ENCODE assay signal across 8 cellular contexts in genomic region chr7:157140118-157140905, GRCh38. TPM values are rescaled to one million over a fixed set of nuclear protein-coding genes. Genes with fewer than 3 reads are reported as not detected.
DNase-seq lines count a peak whose midpoint lies in the region; ATAC-seq and TF ChIP-seq lines count a peak whose summit lies in the region.

No MANE protein-coding gene starts in this region.

- TF ChIP-seq CTCF in CD4-positive, alpha-beta T cell (IDR thresholded peaks at IDR 0.05), result no peak
- TF ChIP-seq CTCF in OCI-LY1 (IDR thresholded peaks at IDR 0.05; ENCODE audit: low read length), result no peak
- TF ChIP-seq CTCF in chondrocyte (IDR thresholded peaks at IDR 0.05), result no peak
- TF ChIP-seq CTCF in natural killer cell (IDR thresholded peaks at IDR 0.05), result no peak

- H2AFZ ChIP-seq in OCI-LY1 (ENCODE audit: low read length), result no peak overlapping the region

- intact Hi-C loops in CD4-positive, alpha-beta T cell (cut with DNase I, micrococcal nuclease), result loop anchor here in 1 of 2 experiments (2.0 to 10.0 kb wide), 2 partner anchors 196 to 1564 kb away; partner anchors contain the start of genes DNAJB6 and NCAPG2
- intact Hi-C loops in natural killer cell (cut with micrococcal nuclease), result loop anchor here (10.0 kb wide), 1 partner anchor 134 kb away; no protein-coding TSS in a partner anchor

- H3K36me3 Mint-ChIP-seq in CD4-positive, alpha-beta T cell (ENCODE audit: low read depth), result peaks cover 47% of the 10 kb centered on the region
- H3K36me3 Mint-ChIP-seq in chondrocyte (ENCODE audit: low read depth) (no peaks in the 10 kb centered on the region), natural killer cell (no peaks in the 10 kb centered on the region)

- H3K9ac ChIP-seq in OCI-LY1 (ENCODE audit: low read length), result peak overlapping the region; percentile 80

- H3K9me3 Mint-ChIP-seq in CD4-positive, alpha-beta T cell, result no peaks in the 10 kb centered on the region
- H3K9me3 Mint-ChIP-seq in chondrocyte (ENCODE audit: low read depth) (no peaks in the 10 kb centered on the region), natural killer cell (no peaks in the 10 kb centered on the region)

- H3K27me3 ChIP-seq in CD4-positive, alpha-beta T cell (ENCODE audit: control insufficient read depth, insufficient read depth, low read length), result no peaks in the 10 kb centered on the region
- no peaks in the 10 kb centered on the region for H3K27me3 ChIP-seq in OCI-LY1 (ENCODE audit: insufficient read depth, low read length)

- CTCF ChIA-PET in CD4-positive, alpha-beta T cell (lab: Charles Lee), result interaction anchor here (0.6 kb wide), 1 partner anchor 1557 kb away, joined by 3 read pairs; no protein-coding TSS in a partner anchor

- peak overlapping the region; percentile 71 for H3K27ac Mint-ChIP-seq in CD4-positive, alpha-beta T cell
- H3K27ac Mint-ChIP-seq in chondrocyte (ENCODE audit: unreplicated experiment), result peak overlapping the region; percentile 70
- H3K27ac Mint-ChIP-seq in natural killer cell, result peak overlapping the region; percentile 81 to 92

- POLR2A ChIA-PET in CD4-positive, alpha-beta T cell (lab: Charles Lee), result no interaction called here

- H3K4me2 ChIP-seq in OCI-LY1 (ENCODE audit: low read length), result peak overlapping the region; percentile 80

- peaks cover 62% of the 10 kb centered on the region for H3K79me2 ChIP-seq in OCI-LY1 (ENCODE audit: insufficient read depth, low read length)

- H3K4me1 ChIP-seq in OCI-LY1 (ENCODE audit: insufficient read depth, low read length, severe bottlenecking), result peaks cover 37% of the 10 kb centered on the region

- H3K4me3 Mint-ChIP-seq in CD4-positive, alpha-beta T cell, result peak overlapping the region; percentile 82
- H3K4me3 Mint-ChIP-seq in chondrocyte (ENCODE audit: unreplicated experiment) (peak overlapping the region; percentile 84), natural killer cell (peak overlapping the region; percentile 82)

- no peaks in the 10 kb centered on the region for H3F3A ChIP-seq in OCI-LY1 (ENCODE audit: insufficient read depth, low read length)

- no peak overlapping the region for H3K27ac ChIP-seq in CD4-positive, alpha-beta T cell (ENCODE audit: low read depth, low read length)
- no peak overlapping the region for H3K27ac ChIP-seq in OCI-LY1 (ENCODE audit: low read depth, low read length, poor library complexity, severe bottlenecking)

- H3K36me3 ChIP-seq in OCI-LY1 (ENCODE audit: insufficient read depth, low read length), result peaks cover 50% of the 10 kb centered on the region

- no peaks in the 10 kb centered on the region for H3K27me3 Mint-ChIP-seq in CD4-positive, alpha-beta T cell
- H3K27me3 Mint-ChIP-seq in chondrocyte (ENCODE audit: low read depth) (no peaks in the 10 kb centered on the region), natural killer cell (ENCODE audit: low read depth in 2 of 2) (no peaks in the 10 kb centered on the region)

- H4K20me1 ChIP-seq in OCI-LY1 (ENCODE audit: insufficient read depth, low read length), result no peaks in the 10 kb centered on the region

- peaks cover 65% of the 10 kb centered on the region for H3K4me1 Mint-ChIP-seq in CD4-positive, alpha-beta T cell (ENCODE audit: low read depth)
- H3K4me1 Mint-ChIP-seq in chondrocyte (ENCODE audit: low read depth) (peaks cover 55% of the 10 kb centered on the region), natural killer cell (peaks cover 52 to 54% of the 10 kb centered on the region in 2 donors)

- ATAC-seq in CD4-positive, alpha-beta T cell (ENCODE audit: poor library complexity), result peak; percentile 18
- ATAC-seq in natural killer cell, result no peak

- H3K4me3 ChIP-seq in OCI-LY1 (ENCODE audit: low read depth, low read length, poor library complexity, severe bottlenecking), result peak overlapping the region; percentile 74

- no peaks in the 10 kb centered on the region for H3K9me3 ChIP-seq in CD4-positive, alpha-beta T cell (ENCODE audit: control insufficient read depth, low read length)
- H3K9me3 ChIP-seq in OCI-LY1 (ENCODE audit: low read length), result no peaks in the 10 kb centered on the region

- no peaks in the 10 kb centered on the region for H3K9me2 ChIP-seq in OCI-LY1 (ENCODE audit: low read depth, low read length)

- peak in 3 of 10 experiments; percentile 6 to 23 (median 7) for DNase-seq in CD4-positive, alpha-beta T cell
- DNase-seq in chondrocyte (ENCODE audit: low spot score) (no peak), natural killer cell (no peak), anterior cingulate cortex (lab: John Stamatoyannopoulos, UW) (no peak), amniotic stem cell (lab: John Stamatoyannopoulos, UW) (no peak), SKM-1 (lab: John Stamatoyannopoulos, UW; ENCODE audit: unreplicated experiment) (no peak)
- no peak for DNase-seq in stimulated activated CD4-positive, alpha-beta T cell treated with anti-CD3 and anti-CD28 coated beads, Interleukin-4, amount 100 ng/mL, for 1 hour

RNA-seq across cellular contexts. Expression of gene UBE3C, which starts 1.6 kb away (rescaled TPM):
- 10 to 100 TPM; 30.8 to 32.3 TPM for total RNA-seq in CD4-positive, alpha-beta T cell
- 58.9 to 61.5 TPM (median 60.6 TPM) in 3 replicates for total RNA-seq in chondrocyte
- 10 to 100 TPM; 44.6 to 56.7 (median 55.5) TPM for total RNA-seq in natural killer cell
